In the genomic region with DNA sequence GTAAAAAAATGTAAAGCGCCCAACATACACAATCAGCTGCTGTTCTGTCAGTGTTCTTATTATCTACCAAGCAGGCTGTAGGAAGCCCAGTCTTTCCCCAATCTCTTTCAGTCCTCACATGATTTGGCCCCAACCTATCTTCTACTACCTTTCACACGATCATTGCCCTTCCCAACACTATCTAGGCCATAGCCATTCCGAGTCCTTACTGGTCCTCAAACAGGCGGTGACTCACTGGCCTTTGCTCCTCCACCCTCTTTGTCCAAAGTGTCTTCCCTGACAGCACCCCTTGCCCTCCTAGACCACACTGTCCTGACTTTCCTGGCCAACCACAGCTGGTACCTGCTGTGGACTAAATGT, we compare ENCODE assay signal across 9 cellular contexts. TPM values are rescaled to one million over a fixed set of nuclear protein-coding genes. Genes with fewer than 3 reads are reported as not detected.
DNase-seq lines count a peak whose midpoint lies in the region; ATAC-seq and TF ChIP-seq lines count a peak whose summit lies in the region.
"Had no signal": no experiment of that assay in that cellular context is flagged by ENCODE, and none has a peak within 500 bp of the region (broad histone marks: within the 10 kb centered on the region; RNA-seq: fewer than 3 reads in every experiment).

No MANE protein-coding gene starts in this region.

- H3K9me3 ChIP-seq in RWPE2 (ENCODE audit: severe bottlenecking) (no peaks in the 10 kb centered on the region), prostate gland (no peaks in the 10 kb centered on the region)

- H3K27ac ChIP-seq in RWPE2 (ENCODE audit: poor library complexity, severe bottlenecking) (peak overlapping the region; percentile 38), prostate gland (peak overlapping the region; percentile 82 to 89)

- WGBS in prostate gland, result 93% methylated on average over 4 of the region's 4 CpGs

- TF ChIP-seq CTCF in RWPE2 (IDR thresholded peaks at IDR 0.05; ENCODE audit: poor library complexity, severe bottlenecking) (no peak), prostate gland (IDR thresholded peaks at IDR 0.05) (no peak), omental fat pad (IDR thresholded peaks at IDR 0.05) (no peak)

- no peak for ATAC-seq in RWPE2 (ENCODE audit: low read depth)
- no peak for ATAC-seq in omental fat pad (ENCODE audit: low FRiP score)
- ATAC-seq in HG02798 (IDR thresholded peaks at IDR 0.05; ENCODE audit: poor library complexity, unreplicated experiment), result no peak

- H3K36me3 ChIP-seq in RWPE2 (ENCODE audit: low read depth) (no peaks in the 10 kb centered on the region; the same call in 1 of the 2 replicates), prostate gland (no peaks in the 10 kb centered on the region)

- TF ChIP-seq POLR2A in erythroblast (IDR thresholded peaks at IDR 0.05; ENCODE audit: low read length) (no peak), prostate gland (IDR thresholded peaks at IDR 0.05) (no peak)

- H3K27me3 ChIP-seq in RWPE2 (ENCODE audit: insufficient read depth, poor library complexity, severe bottlenecking) (no peaks in the 10 kb centered on the region), prostate gland (replicated peaks; ENCODE audit: insufficient read depth) (no peaks in the 10 kb centered on the region)

- peaks cover 4% of the 10 kb centered on the region for H3K4me1 ChIP-seq in RWPE2 (ENCODE audit: insufficient read depth, poor library complexity, severe bottlenecking)
- peaks cover 21% of the 10 kb centered on the region for H3K4me1 ChIP-seq in prostate gland (replicated peaks)

- H3K4me3 ChIP-seq in GM08714 (ENCODE audit: low read length), result peak overlapping the region; percentile 96; the same call in 1 of the 2 replicates
- peak overlapping the region; percentile 83 for H3K4me3 ChIP-seq in RWPE2 (ENCODE audit: severe bottlenecking)
- no peak overlapping the region for H3K4me3 ChIP-seq in prostate gland

- intact Hi-C loops in prostate gland (cut with DNase I), result no loop called here

- no peak for DNase-seq in RWPE2 (ENCODE audit: low spot score)
- peak; percentile 80 to 92 for DNase-seq in erythroblast (lab: John Stamatoyannopoulos, UW)
- DNase-seq in prostate gland (ENCODE audit: low spot score), result no peak
- no peak for DNase-seq in omental fat pad (ENCODE audit: low spot score)
- DNase-seq in stimulated activated CD4-positive, alpha-beta T cell treated with anti-CD3 and anti-CD28 coated beads, Interleukin-2, amount 100 ng/mL, for 24 hours, result no peak
- no peak for DNase-seq in midbrain (lab: John Stamatoyannopoulos, UW)
- DNase-seq: NCI-H82 had no signal

RNA-seq across cellular contexts. Expression of gene RFT1, which starts 0.9 kb away (rescaled TPM):
- 10 to 100 TPM; 10.3 to 31.1 TPM for total RNA-seq in prostate gland
- 10 to 100 TPM in 2 of 4 donors, 1 to 10 TPM in 2; 9.1 to 14.0 (median 10.5) TPM for total RNA-seq in omental fat pad

RNA-seq across cellular contexts. Expression of gene PRKCD, which starts 29.9 kb away (rescaled TPM):
- total RNA-seq in prostate gland (10 to 100 TPM; 33.4 to 57.9 TPM), omental fat pad (10 to 100 TPM; 21.5 to 39.9 (median 30.3) TPM)

Comparison
In these comparisons a context has a peak if more than half of its experiments do, and no peak if none do; other contexts are left out.
1. H3K4me3 ChIP-seq: peak in GM08714 (single experiment) and RWPE2 (single experiment); none in prostate gland (0 of 2).
2. DNase-seq: peak in erythroblast (2 of 2); none in RWPE2 (single experiment), prostate gland (single experiment), omental fat pad (single experiment), stimulated activated CD4-positive, alpha-beta T cell treated with anti-CD3 and anti-CD28 coated beads, Interleukin-2, amount 100 ng/mL, for 24 hours (0 of 2) and midbrain (single experiment).